22 cellular contexts compared by ENCODE assay signal in the genomic region with DNA sequence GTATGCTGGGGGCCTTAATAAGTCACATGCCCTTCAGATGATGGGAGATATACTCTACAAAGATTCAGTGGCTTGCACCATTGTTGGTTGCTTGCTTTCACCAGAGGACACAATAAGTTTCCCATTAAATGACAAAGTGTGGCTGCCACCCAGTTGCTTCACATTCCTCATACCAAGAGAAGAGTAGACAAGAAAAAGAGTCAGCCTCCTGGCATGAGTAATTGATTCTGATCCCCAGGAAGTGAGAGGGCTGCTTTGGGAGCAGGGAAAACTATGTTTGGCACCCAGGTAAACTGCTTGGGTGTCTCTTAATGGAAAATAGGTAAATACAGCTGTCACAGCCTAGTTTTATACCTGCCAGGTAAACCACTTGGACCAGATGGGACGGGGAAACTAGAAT.
DNase-seq lines count a peak whose midpoint lies in the region; ATAC-seq and TF ChIP-seq lines count a peak whose summit lies in the region.
"Had no signal": no experiment of that assay in that cellular context is flagged by ENCODE, and none has a peak within 500 bp of the region (broad histone marks: within the 10 kb centered on the region; RNA-seq: fewer than 3 reads in every experiment).

No MANE protein-coding gene starts in this region.

- ATAC-seq in stimulated activated naive B cell treated with anti-CD40 and anti-IgM and Interleukin-4, amounts not matched to agents 10 μg/mL and 1 μg/mL and 100 μg/mL, for 72 hours (replicated peaks): no peak

- H3K4me1 Mint-ChIP-seq in endodermal cell: peaks cover 27% of the 10 kb centered on the region
- peaks cover 58 to 84% of the 10 kb centered on the region in 2 donors for H3K4me1 Mint-ChIP-seq in stimulated activated naive B cell treated with anti-CD40 and anti-IgM and Interleukin-4, amounts not matched to agents 10 μg/mL and 1 μg/mL and 100 μg/mL, for 72 hours

- H3K9me3 Mint-ChIP-seq in endodermal cell: no peaks in the 10 kb centered on the region
- no peaks in the 10 kb centered on the region for H3K9me3 Mint-ChIP-seq in stimulated activated naive B cell treated with anti-CD40 and anti-IgM and Interleukin-4, amounts not matched to agents 10 μg/mL and 1 μg/mL and 100 μg/mL, for 72 hours
- H3K9me3 Mint-ChIP-seq: CD4-positive, alpha-beta T cell; H9; HFFc6 had no signal

- H3K36me3 Mint-ChIP-seq in endodermal cell (ENCODE audit: low read depth): peaks cover 65% of the 10 kb centered on the region
- peaks cover 5 to 21% of the 10 kb centered on the region in 2 donors for H3K36me3 Mint-ChIP-seq in stimulated activated naive B cell treated with anti-CD40 and anti-IgM and Interleukin-4, amounts not matched to agents 10 μg/mL and 1 μg/mL and 100 μg/mL, for 72 hours

- H3K4me3 Mint-ChIP-seq in endodermal cell: no peak overlapping the region
- H3K4me3 Mint-ChIP-seq in stimulated activated naive B cell treated with anti-CD40 and anti-IgM and Interleukin-4, amounts not matched to agents 10 μg/mL and 1 μg/mL and 100 μg/mL, for 72 hours: peak overlapping the region in 1 of 2 donors; percentile 39
- H3K4me3 Mint-ChIP-seq: CD4-positive, alpha-beta T cell; H9; HFFc6; T-helper 1 cell treated with Interleukin-12 subunit alpha and Interleukin-12 subunit beta and Interleukin-4 antibody, amounts not matched to agents 30 μg/mL and 1 μg/mL, for 36 hours had no signal

- 93 to 100% methylated on average over 1 of the region's 1 CpG for WGBS in endodermal cell (ENCODE audit: insufficient coverage in 1 of 2, insufficient read length in 1 of 2), 2 experiments

- TF ChIP-seq CTCF in endodermal cell (conservative IDR thresholded peaks at IDR 0.05): no peak
- TF ChIP-seq CTCF in left ventricle myocardium inferior (IDR thresholded peaks at IDR 0.05; ENCODE audit: borderline replicate concordance): no peak

- H3K27ac ChIP-seq in endodermal cell (ENCODE audit: low read depth, low read length) (no peak overlapping the region), left ventricle myocardium inferior (replicated peaks) (no peak overlapping the region)
- H3K27ac ChIP-seq: BLaER1 had no signal

- no peaks in the 10 kb centered on the region for H3K27me3 ChIP-seq in endodermal cell (ENCODE audit: control insufficient read depth, insufficient read depth, low read length, poor library complexity, severe bottlenecking)
- H3K27me3 ChIP-seq in left ventricle myocardium inferior (ENCODE audit: low read depth): no peaks in the 10 kb centered on the region
- H3K27me3 ChIP-seq: BLaER1 had no signal

- H3K9ac ChIP-seq in endodermal cell (ENCODE audit: extremely low read depth, low read length, poor library complexity, severe bottlenecking): no peak overlapping the region
- H3K9ac ChIP-seq: BLaER1 had no signal

- intact Hi-C loops in left ventricle myocardium inferior (cut with micrococcal nuclease): no loop called here

- H3K4me1 ChIP-seq in endodermal cell (ENCODE audit: control insufficient read depth, insufficient read depth, low read length) (no peaks in the 10 kb centered on the region), left ventricle myocardium inferior (no peaks in the 10 kb centered on the region)
- H3K4me1 ChIP-seq: Caco-2 had no signal

- no peaks in the 10 kb centered on the region for H3K27me3 Mint-ChIP-seq in endodermal cell (ENCODE audit: insufficient read depth)
- no peaks in the 10 kb centered on the region for H3K27me3 Mint-ChIP-seq in stimulated activated naive B cell treated with anti-CD40 and anti-IgM and Interleukin-4, amounts not matched to agents 10 μg/mL and 1 μg/mL and 100 μg/mL, for 72 hours
- H3K27me3 Mint-ChIP-seq: CD4-positive, alpha-beta T cell had no signal

- H3K9me3 ChIP-seq in endodermal cell (ENCODE audit: control insufficient read depth, low read length) (peaks cover 17% of the 10 kb centered on the region), left ventricle myocardium inferior (replicated peaks) (no peaks in the 10 kb centered on the region)
- H3K9me3 ChIP-seq: Caco-2 had no signal

- no peak overlapping the region for H3K27ac Mint-ChIP-seq in endodermal cell
- peak overlapping the region; percentile 48 for H3K27ac Mint-ChIP-seq in stimulated activated naive B cell treated with anti-CD40 and anti-IgM and Interleukin-4, amounts not matched to agents 10 μg/mL and 1 μg/mL and 100 μg/mL, for 72 hours
- H3K27ac Mint-ChIP-seq: CD4-positive, alpha-beta T cell; H9; T-helper 1 cell treated with Interleukin-12 subunit alpha and Interleukin-12 subunit beta and Interleukin-4 antibody, amounts not matched to agents 30 μg/mL and 1 μg/mL, for 36 hours had no signal

- DNase-seq in DMS53 treated with DMSO at 0.1 percent for 48 hours (lab: John Stamatoyannopoulos, UW; ENCODE audit: unreplicated experiment) (peak; percentile 87), NCI-H69 (lab: John Stamatoyannopoulos, UW) (peak; percentile 9), endodermal cell (peak; percentile 30), hippocampal formation (lab: John Stamatoyannopoulos, UW) (no peak), left ventricle myocardium inferior (no peak)
- no peak for DNase-seq in stimulated activated naive B cell treated with anti-CD40 and anti-IgM and Interleukin-4, amounts not matched to agents 10 μg/mL and 1 μg/mL and 100 μg/mL, for 72 hours
- DNase-seq in NK-92 treated with Interleukin-12 subunit alpha and Interleukin-12 subunit beta, amount 100 ng/mL, for 24 hours (lab: John Stamatoyannopoulos, UW): no peak
- DNase-seq: CD4-positive, alpha-beta T cell; DMS 273 treated with DMSO at 0.1 percent for 48 hours; EL; GF-D8; HFFc6; Kasumi-1; MM.1S; NCI-H1092; NCI-H2029 treated with DMSO at 0.1 percent for 48 hours; NCI-H226; Right ventricle myocardium superior had no signal

- H3K4me3 ChIP-seq in endodermal cell (ENCODE audit: low read length) (no peak overlapping the region), left ventricle myocardium inferior (no peak overlapping the region)
- H3K4me3 ChIP-seq: BLaER1 had no signal

- peaks cover 60% of the 10 kb centered on the region for H3K36me3 ChIP-seq in endodermal cell (ENCODE audit: control insufficient read depth, insufficient read depth, low read length)
- H3K36me3 ChIP-seq in left ventricle myocardium inferior: no peaks in the 10 kb centered on the region
- H3K36me3 ChIP-seq: BLaER1 had no signal

Comparison
In these comparisons a context has a peak if more than half of its experiments do, and no peak if none do; other contexts are left out.
1. DNase-seq: peak in DMS53 treated with DMSO at 0.1 percent for 48 hours (single experiment), NCI-H69 (single experiment) and endodermal cell (single experiment); none in stimulated activated naive B cell treated with anti-CD40 and anti-IgM and Interleukin-4, amounts not matched to agents 10 μg/mL and 1 μg/mL and 100 μg/mL, for 72 hours (single experiment), hippocampal formation (0 of 2), left ventricle myocardium inferior (single experiment) and NK-92 treated with Interleukin-12 subunit alpha and Interleukin-12 subunit beta, amount 100 ng/mL, for 24 hours (single experiment).